In the genomic region with DNA sequence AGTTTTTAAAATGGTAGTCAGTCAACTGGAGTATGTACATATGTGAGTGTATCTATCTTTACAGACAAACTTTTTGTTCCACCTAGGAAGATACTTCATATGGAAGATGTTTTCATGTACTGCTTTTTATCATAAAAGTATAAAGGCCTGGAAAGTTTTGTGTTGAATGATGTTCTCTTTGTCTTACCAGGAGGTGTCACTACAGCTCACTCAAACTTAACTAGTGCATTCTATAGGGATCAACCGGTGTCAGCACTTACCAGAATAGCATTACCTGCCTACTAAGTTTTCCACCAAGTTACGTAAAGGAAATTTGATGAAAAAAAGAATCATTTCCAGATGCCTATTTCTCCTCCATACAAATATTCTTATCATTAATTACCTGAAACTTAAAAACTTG, we compare ENCODE assay signal across 12 cellular contexts.
DNase-seq lines count a peak whose midpoint lies in the region; ATAC-seq, FAIRE-seq and TF ChIP-seq lines count a peak whose summit lies in the region.
"Had no signal": no experiment of that assay in that cellular context is flagged by ENCODE, and none has a peak within 500 bp of the region (broad histone marks: within the 10 kb centered on the region; RNA-seq: fewer than 3 reads in every experiment).

No MANE protein-coding gene starts in this region.

- FAIRE-seq in H1 (lab: Jason Lieb, UNC) (peak; percentile 39), frontal cortex (lab: Jason Lieb, UNC) (no peak)
- FAIRE-seq: endometrium had no signal

- H3K9ac ChIP-seq in H1 (replicated peaks in 1 of 4; ENCODE audit: extremely low read depth in 1 of 4, low read depth in 3 of 4, low read length in 3 of 4), result no peak overlapping the region
- H3K9ac ChIP-seq: BLaER1 had no signal

- peak; percentile 61 to 76; a peak in 3 of 4 replicates for TF ChIP-seq RAD21 in H1 (IDR thresholded peaks at IDR 0.05 in 1 of 2, conservative IDR thresholded peaks at IDR 0.05 in 1 of 2; ENCODE audit: low read depth in 2 of 2, low read length in 2 of 2)

- H3K23ac ChIP-seq in H1 (ENCODE audit: insufficient read length), result no peak overlapping the region

- H3K36me3 Mint-ChIP-seq in progenitor cell of endocrine pancreas (ENCODE audit: insufficient read depth), result no peaks in the 10 kb centered on the region

- no peaks in the 10 kb centered on the region for H4K20me1 ChIP-seq in H1 (replicated peaks in 1 of 2; ENCODE audit: control insufficient read depth in 1 of 2, insufficient read depth in 2 of 2, low read length in 2 of 2)
- H4K20me1 ChIP-seq: BLaER1 had no signal

- TF ChIP-seq POLR2A in H1 (IDR thresholded peaks at IDR 0.05; ENCODE audit: control extremely low read depth in 1 of 2, low read depth in 2 of 2, low read length in 2 of 2), result no peak

- H3K4me1 Mint-ChIP-seq in progenitor cell of endocrine pancreas (ENCODE audit: low read depth), result peaks cover 2% of the 10 kb centered on the region
- H3K4me1 Mint-ChIP-seq: activated CD4-positive, alpha-beta T cell treated with anti-CD3 and anti-CD28 coated beads, Interleukin-2, amount 10 ng/mL, durations not matched to agents 7 days and 5 days had no signal

- peaks cover 13% of the 10 kb centered on the region for H3K27me3 Mint-ChIP-seq in progenitor cell of endocrine pancreas
- H3K27me3 Mint-ChIP-seq: activated CD4-positive, alpha-beta T cell treated with anti-CD3 and anti-CD28 coated beads, Interleukin-2, amount 10 ng/mL, durations not matched to agents 7 days and 5 days had no signal

- H3K4me3 ChIP-seq in H1 (ENCODE audit: extremely low read depth in 1 of 4, insufficient read depth in 2 of 4, low read depth in 3 of 4, low read length in 4 of 4), result no peak overlapping the region
- H3K4me3 ChIP-seq: BLaER1 had no signal

- no peak for ATAC-seq in GM21515 (IDR thresholded peaks at IDR 0.05; ENCODE audit: unreplicated experiment)

- H3K27ac ChIP-seq in H1 (ENCODE audit: low read depth, low read length), result no peak overlapping the region
- H3K27ac ChIP-seq: BLaER1 had no signal

- WGBS in H1 (ENCODE audit: extremely low coverage in 1 of 2, insufficient coverage in 1 of 2, insufficient read length in 1 of 2, insufficient replicate concordance in 2 of 2, low coverage in 1 of 2, low lambda C conversion rate in 2 of 2, missing lambda C conversion rate in 1 of 2), 2 experiments, result 58% methylated on average over 2 of the region's 2 CpGs; no CpG with 5 or more reads in 1 of the 2 experiments

- CTCF ChIA-PET in H1 (lab: Charles Lee; ENCODE audit: partially characterized antibody), result interaction anchor here (0.7 to 3.6 kb wide), 17 partner anchors 9 to 1159 kb away, joined by 3 to 23 read pairs (median 3); no protein-coding TSS in a partner anchor

- H3K18ac ChIP-seq in H1 (ENCODE audit: extremely low read depth, low read length), result no peak overlapping the region

- TF ChIP-seq EP300 in H1 (IDR thresholded peaks at IDR 0.05; ENCODE audit: borderline replicate concordance in 1 of 2, low read depth in 2 of 2, low read length in 2 of 2), result no peak

- H2BK120ac ChIP-seq in H1 (replicated peaks; ENCODE audit: low read depth, low read length), result no peak overlapping the region

- H3K79me1 ChIP-seq in H1 (ENCODE audit: low read depth, low read length), result no peaks in the 10 kb centered on the region

- no peak overlapping the region for H2BK15ac ChIP-seq in H1 (ENCODE audit: low read length)

- no peak overlapping the region for H3K4me3 Mint-ChIP-seq in progenitor cell of endocrine pancreas (ENCODE audit: low read depth)
- H3K4me3 Mint-ChIP-seq: activated CD4-positive, alpha-beta T cell treated with anti-CD3 and anti-CD28 coated beads, Interleukin-2, amount 10 ng/mL, durations not matched to agents 7 days and 5 days had no signal

- H3K4ac ChIP-seq in H1 (replicated peaks; ENCODE audit: insufficient read length, low read depth, low read length), result no peak overlapping the region

- no peak overlapping the region for H2AK5ac ChIP-seq in H1 (ENCODE audit: low read depth, low read length)

- H2BK12ac ChIP-seq in H1 (ENCODE audit: low read depth, low read length), result no peak overlapping the region

- H3K56ac ChIP-seq in H1 (replicated peaks; ENCODE audit: insufficient read length, low read depth, low read length), result no peak overlapping the region

- H3K79me2 ChIP-seq in H1 (ENCODE audit: control insufficient read depth in 1 of 2, insufficient read depth in 2 of 2, low read length in 2 of 2), result no peaks in the 10 kb centered on the region

- no peak overlapping the region for H3K4me2 ChIP-seq in H1 (ENCODE audit: insufficient read depth in 1 of 2, low read depth in 2 of 2, low read length in 2 of 2)
- H3K4me2 ChIP-seq: BLaER1 had no signal

- H3K14ac ChIP-seq in H1 (ENCODE audit: insufficient read length), result no peak overlapping the region

- no peak overlapping the region for H3K27ac Mint-ChIP-seq in progenitor cell of endocrine pancreas
- H3K27ac Mint-ChIP-seq: activated CD4-positive, alpha-beta T cell treated with anti-CD3 and anti-CD28 coated beads, Interleukin-2, amount 10 ng/mL, durations not matched to agents 7 days and 5 days had no signal

- no peak overlapping the region for H2AFZ ChIP-seq in H1 (ENCODE audit: low read length)

- no peaks in the 10 kb centered on the region; the same call in 1 of the 2 replicates for H3K23me2 ChIP-seq in H1 (ENCODE audit: low read depth, low read length)

- peaks cover 3 to 13% (median 6%) of the 10 kb centered on the region in 4 experiments; a peak in 6 of 7 replicates for H3K27me3 ChIP-seq in H1 (replicated peaks in 1 of 4; ENCODE audit: control insufficient read depth in 3 of 4, extremely low read depth in 1 of 4, insufficient read depth in 3 of 4, low read length in 3 of 4)
- H3K27me3 ChIP-seq: BLaER1 had no signal

- H3K9me3 Mint-ChIP-seq in progenitor cell of endocrine pancreas (ENCODE audit: low read depth), result no peaks in the 10 kb centered on the region
- H3K9me3 Mint-ChIP-seq: activated CD4-positive, alpha-beta T cell treated with anti-CD3 and anti-CD28 coated beads, Interleukin-2, amount 10 ng/mL, durations not matched to agents 7 days and 5 days had no signal

- peaks cover 0 to 9% (median 1%) of the 10 kb centered on the region in 4 experiments; a peak in 3 of 7 replicates for H3K4me1 ChIP-seq in H1 (replicated peaks in 1 of 4; ENCODE audit: control insufficient read depth in 3 of 4, insufficient read depth in 4 of 4, low read length in 3 of 4)
- H3K4me1 ChIP-seq: BLaER1 had no signal

- DNase-seq in NCI-H1105 treated with DMSO at 0.1 percent for 48 hours (lab: John Stamatoyannopoulos, UW) (peak; percentile 28), NCI-H1105 (lab: John Stamatoyannopoulos, UW) (no peak), NCI-H82 treated with DMSO at 0.1 percent for 48 hours (lab: John Stamatoyannopoulos, UW; ENCODE audit: unreplicated experiment) (peak; percentile 9), H1 (ENCODE audit: low read depth in 1 of 2, low spot score in 2 of 2) (no peak), progenitor cell of endocrine pancreas (ENCODE audit: low spot score, unreplicated experiment) (no peak), GDM1 (lab: John Stamatoyannopoulos, UW) (no peak), frontal cortex (ENCODE audit: low spot score in 2 of 2) (no peak)
- DNase-seq: activated CD4-positive, alpha-beta T cell treated with anti-CD3 and anti-CD28 coated beads, Interleukin-2, amount 10 ng/mL, durations not matched to agents 7 days and 5 days; retina had no signal

- no peak overlapping the region for H4K8ac ChIP-seq in H1 (ENCODE audit: extremely low read depth, insufficient read depth, low read length)

- H4K5ac ChIP-seq in H1 (ENCODE audit: insufficient read length, low read depth, low read length), result no peak overlapping the region

- POLR2A ChIA-PET in H1 (lab: Charles Lee; ENCODE audit: partially characterized antibody), result no interaction called here

- H2BK5ac ChIP-seq in H1 (ENCODE audit: low read depth, low read length), result no peak overlapping the region

- TF ChIP-seq CTCF in H1 (IDR thresholded peaks at IDR 0.05; ENCODE audit: control extremely low read depth in 1 of 3, insufficient read depth in 1 of 3, low read depth in 1 of 3, low read length in 3 of 3) (peak in 2 of 3 experiments; percentile 37 to 47; a peak in 2 of 4 replicates), progenitor cell of endocrine pancreas (IDR thresholded peaks at IDR 0.05; ENCODE audit: unreplicated experiment) (peak; percentile 43)

- no peaks in the 10 kb centered on the region for H3K9me3 ChIP-seq in H1 (ENCODE audit: insufficient read depth in 2 of 2, low read depth in 1 of 2, low read length in 1 of 2)
- H3K9me3 ChIP-seq: BLaER1 had no signal

- no peak overlapping the region for H2BK20ac ChIP-seq in H1 (ENCODE audit: low read length)

- no peaks in the 10 kb centered on the region for H3K36me3 ChIP-seq in H1 (ENCODE audit: control insufficient read depth in 2 of 4, insufficient read depth in 4 of 4, low read length in 3 of 4)
- H3K36me3 ChIP-seq: BLaER1 had no signal

- no peak overlapping the region for H4K91ac ChIP-seq in H1 (replicated peaks; ENCODE audit: insufficient read length, low read length)

TF ChIP-seq in H1, 55 proteins besides CTCF, POLR2A, EP300 and RAD21:
- TF ChIP-seq KDM4A (IDR thresholded peaks at IDR 0.05; ENCODE audit: low read depth, low read length, severe bottlenecking) (no peak), GABPA (IDR thresholded peaks at IDR 0.05; ENCODE audit: borderline replicate concordance, insufficient read depth, low read length) (no peak), MAFK (IDR thresholded peaks at IDR 0.05; ENCODE audit: low read depth, low read length) (0 out of 2 replicates have a peak, but pooled peaks have one; percentile 13), CBX8 (IDR thresholded peaks at IDR 0.05; ENCODE audit: borderline replicate concordance, low read depth, low read length) (no peak), CTBP2 (IDR thresholded peaks at IDR 0.05; ENCODE audit: borderline replicate concordance, insufficient read depth, insufficient read length, low read length) (no peak)

Comparison
In these comparisons a context has a peak if more than half of its experiments do, and no peak if none do; other contexts are left out.
1. DNase-seq: peak in NCI-H1105 treated with DMSO at 0.1 percent for 48 hours (single experiment) and NCI-H82 treated with DMSO at 0.1 percent for 48 hours (single experiment); none in NCI-H1105 (single experiment), H1 (0 of 2), progenitor cell of endocrine pancreas (single experiment), GDM1 (single experiment) and frontal cortex (0 of 2).